7 cellular contexts compared by ENCODE assay signal in the genomic region with DNA sequence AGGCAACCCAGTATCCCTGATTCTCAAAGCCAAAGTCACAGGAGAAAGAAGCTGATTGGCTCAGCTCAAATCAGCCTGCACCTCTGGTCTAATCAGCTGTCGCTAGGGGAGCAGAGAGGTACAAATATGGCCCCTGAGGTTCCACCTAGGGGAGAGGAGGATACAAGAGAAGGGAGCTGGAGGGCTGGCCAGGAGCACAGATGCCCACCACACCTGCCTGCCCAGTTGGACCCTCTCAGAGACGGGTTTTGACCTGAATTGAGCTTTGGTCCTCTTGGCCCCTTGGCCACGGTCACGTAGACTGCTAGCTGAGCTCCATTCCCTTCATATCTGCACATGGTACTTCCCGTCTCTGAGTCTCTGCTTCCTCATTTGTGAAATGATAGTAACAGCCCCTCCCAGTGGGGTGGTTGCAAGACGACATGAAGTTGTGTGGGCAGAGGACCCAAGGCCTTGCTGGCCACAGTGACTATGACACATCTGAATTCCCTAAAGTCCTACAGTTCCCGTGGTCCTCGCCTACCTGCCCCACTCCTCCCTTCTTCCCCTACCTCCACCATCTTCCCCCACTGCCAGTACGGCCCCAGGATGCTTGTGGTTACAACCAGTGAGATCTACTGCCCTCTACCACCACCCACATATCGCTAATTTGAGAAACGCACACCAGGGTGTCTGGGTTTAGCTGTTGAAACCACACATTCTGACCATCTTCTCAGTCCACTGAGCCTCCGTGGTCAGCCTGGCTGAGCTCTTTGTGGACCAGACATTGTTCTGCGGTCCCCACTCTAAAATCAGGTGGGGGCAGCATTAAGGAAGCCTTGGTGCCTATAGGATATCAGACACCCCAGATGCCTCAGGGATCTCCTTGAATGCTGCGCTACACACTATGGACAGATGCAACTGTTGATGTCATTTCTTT.
DNase-seq lines count a peak whose midpoint lies in the region; ATAC-seq lines count a peak whose summit lies in the region.

No MANE protein-coding gene starts in this region.

- DNase-seq in SIG-M5 treated with dmso at 0.1 percent for 504 hours (lab: John Stamatoyannopoulos, UW; ENCODE audit: unreplicated experiment), result peak; percentile 97
- DNase-seq in natural killer cell treated with Interleukin-12 subunit alpha and Interleukin-12 subunit beta and Interleukin-15 and Interleukin-18, amount 100 ng/mL, for 72 hours (ENCODE audit: low spot score), result peak; percentile 80
- DNase-seq in DMS53 treated with DMSO at 0.1 percent for 48 hours (lab: John Stamatoyannopoulos, UW; ENCODE audit: unreplicated experiment), result no peak
- no peak for DNase-seq in NCI-H1417 (lab: John Stamatoyannopoulos, UW)
- no peak for DNase-seq in NCI-H345 (lab: John Stamatoyannopoulos, UW)

- H3K9me3 Mint-ChIP-seq in natural killer cell treated with Interleukin-12 subunit alpha and Interleukin-12 subunit beta and Interleukin-15 and Interleukin-18, amount 100 ng/mL, for 72 hours, result peaks cover 12% of the 10 kb centered on the region

- ATAC-seq in GM19025 (IDR thresholded peaks at IDR 0.05; ENCODE audit: low read depth, unreplicated experiment), result peak; percentile 56
- peak; percentile 59 for ATAC-seq in HG02885 (IDR thresholded peaks at IDR 0.05; ENCODE audit: poor library complexity, unreplicated experiment)
- ATAC-seq in natural killer cell treated with Interleukin-12 subunit alpha and Interleukin-12 subunit beta and Interleukin-15 and Interleukin-18, amount 100 ng/mL, for 72 hours, result peak; percentile 83 to 85

- H3K4me3 Mint-ChIP-seq in natural killer cell treated with Interleukin-12 subunit alpha and Interleukin-12 subunit beta and Interleukin-15 and Interleukin-18, amount 100 ng/mL, for 72 hours, result peak overlapping the region; percentile 48

- peak overlapping the region; percentile 79 to 85 for H3K27ac Mint-ChIP-seq in natural killer cell treated with Interleukin-12 subunit alpha and Interleukin-12 subunit beta and Interleukin-15 and Interleukin-18, amount 100 ng/mL, for 72 hours

- peaks cover 22% of the 10 kb centered on the region for H3K36me3 Mint-ChIP-seq in natural killer cell treated with Interleukin-12 subunit alpha and Interleukin-12 subunit beta and Interleukin-15 and Interleukin-18, amount 100 ng/mL, for 72 hours

- peaks cover 21 to 53% of the 10 kb centered on the region in 2 donors for H3K4me1 Mint-ChIP-seq in natural killer cell treated with Interleukin-12 subunit alpha and Interleukin-12 subunit beta and Interleukin-15 and Interleukin-18, amount 100 ng/mL, for 72 hours (ENCODE audit: low read depth in 2 of 2)

- H3K27me3 Mint-ChIP-seq in natural killer cell treated with Interleukin-12 subunit alpha and Interleukin-12 subunit beta and Interleukin-15 and Interleukin-18, amount 100 ng/mL, for 72 hours, result no peaks in the 10 kb centered on the region

Comparison
In these comparisons a context has a peak if more than half of its experiments do, and no peak if none do; other contexts are left out.
1. DNase-seq: peak in SIG-M5 treated with dmso at 0.1 percent for 504 hours (single experiment) and natural killer cell treated with Interleukin-12 subunit alpha and Interleukin-12 subunit beta and Interleukin-15 and Interleukin-18, amount 100 ng/mL, for 72 hours (single experiment); none in DMS53 treated with DMSO at 0.1 percent for 48 hours (single experiment), NCI-H1417 (0 of 3) and NCI-H345 (single experiment).
2. Peak in every context shown above with its lines, with median percentiles within 50 percentile points of each other: ATAC-seq.